ENCODE assay signal across 9 cellular contexts in genomic region chr3:72375237-72376154, GRCh38.
A peak's percentile ranks its signal among the peaks of the same experiment; 100 is the strongest.
DNase-seq lines count a peak whose midpoint lies in the region; ATAC-seq lines count a peak whose summit lies in the region.
"Had no signal": no experiment of that assay in that cellular context is flagged by ENCODE, and none has a peak within 500 bp of the region (broad histone marks: within the 10 kb centered on the region; RNA-seq: fewer than 3 reads in every experiment).

No MANE protein-coding gene starts in this region.

- H3K4me3 Mint-ChIP-seq in activated naive CD4-positive, alpha-beta T cell treated with anti-CD3 and anti-CD28 coated beads for 36 hours, result peak overlapping the region; percentile 20

- DNase-seq in HUDEP-2 (lab: John Stamatoyannopoulos, UW; ENCODE audit: unreplicated experiment in 76 of 76) (peak in 43 of 76 experiments; percentile 7 to 80 (median 36)), amygdala (lab: John Stamatoyannopoulos, UW) (no peak), AG08396 (ENCODE audit: low spot score) (no peak), GDM1 (lab: John Stamatoyannopoulos, UW) (no peak)
- DNase-seq in activated naive CD4-positive, alpha-beta T cell treated with anti-CD3 and anti-CD28 coated beads for 36 hours, result peak; percentile 70
- DNase-seq in stimulated activated CD4-positive, alpha-beta T cell treated with anti-CD3 and anti-CD28 coated beads, Interleukin-4, amount 100 ng/mL, for 4 hours, result peak; percentile 49 to 69

- H3K4me1 Mint-ChIP-seq in activated naive CD4-positive, alpha-beta T cell treated with anti-CD3 and anti-CD28 coated beads for 36 hours (ENCODE audit: low read depth), result peaks cover 63% of the 10 kb centered on the region

- H3K36me3 Mint-ChIP-seq in activated naive CD4-positive, alpha-beta T cell treated with anti-CD3 and anti-CD28 coated beads for 36 hours (ENCODE audit: low read depth), result peaks cover 20% of the 10 kb centered on the region

- H3K27me3 Mint-ChIP-seq in activated naive CD4-positive, alpha-beta T cell treated with anti-CD3 and anti-CD28 coated beads for 36 hours (ENCODE audit: low read depth), result no peaks in the 10 kb centered on the region

- intact Hi-C loops in activated naive CD4-positive, alpha-beta T cell treated with anti-CD3 and anti-CD28 coated beads for 36 hours (cut with micrococcal nuclease), result loop anchor here (1.0 to 2.0 kb wide), 12 partner anchors 32 to 447 kb away; no protein-coding TSS in a partner anchor

- CTCF ChIA-PET in activated naive CD4-positive, alpha-beta T cell treated with anti-CD3 and anti-CD28 coated beads for 36 hours (lab: Charles Lee), result interaction anchor here (0.6 to 1.8 kb wide), 6 partner anchors 17 to 446 kb away, joined by 3 to 10 read pairs (median 4); no protein-coding TSS in a partner anchor

- ATAC-seq in GM19351 (IDR thresholded peaks at IDR 0.05; ENCODE audit: unreplicated experiment) (peak; percentile 65), HG03460 (IDR thresholded peaks at IDR 0.05; ENCODE audit: unreplicated experiment) (no peak)

- peaks cover 2% of the 10 kb centered on the region for H3K9me3 Mint-ChIP-seq in activated naive CD4-positive, alpha-beta T cell treated with anti-CD3 and anti-CD28 coated beads for 36 hours
- H3K9me3 Mint-ChIP-seq: brain had no signal

- H3K27ac Mint-ChIP-seq in activated naive CD4-positive, alpha-beta T cell treated with anti-CD3 and anti-CD28 coated beads for 36 hours, result peak overlapping the region; percentile 82

Comparison
In these comparisons a context has a peak if more than half of its experiments do, and no peak if none do; other contexts are left out.
1. DNase-seq: peak in HUDEP-2 (43 of 76), activated naive CD4-positive, alpha-beta T cell treated with anti-CD3 and anti-CD28 coated beads for 36 hours (single experiment) and stimulated activated CD4-positive, alpha-beta T cell treated with anti-CD3 and anti-CD28 coated beads, Interleukin-4, amount 100 ng/mL, for 4 hours (2 of 2); none in amygdala (0 of 56), AG08396 (single experiment) and GDM1 (single experiment).